In the genomic region with DNA sequence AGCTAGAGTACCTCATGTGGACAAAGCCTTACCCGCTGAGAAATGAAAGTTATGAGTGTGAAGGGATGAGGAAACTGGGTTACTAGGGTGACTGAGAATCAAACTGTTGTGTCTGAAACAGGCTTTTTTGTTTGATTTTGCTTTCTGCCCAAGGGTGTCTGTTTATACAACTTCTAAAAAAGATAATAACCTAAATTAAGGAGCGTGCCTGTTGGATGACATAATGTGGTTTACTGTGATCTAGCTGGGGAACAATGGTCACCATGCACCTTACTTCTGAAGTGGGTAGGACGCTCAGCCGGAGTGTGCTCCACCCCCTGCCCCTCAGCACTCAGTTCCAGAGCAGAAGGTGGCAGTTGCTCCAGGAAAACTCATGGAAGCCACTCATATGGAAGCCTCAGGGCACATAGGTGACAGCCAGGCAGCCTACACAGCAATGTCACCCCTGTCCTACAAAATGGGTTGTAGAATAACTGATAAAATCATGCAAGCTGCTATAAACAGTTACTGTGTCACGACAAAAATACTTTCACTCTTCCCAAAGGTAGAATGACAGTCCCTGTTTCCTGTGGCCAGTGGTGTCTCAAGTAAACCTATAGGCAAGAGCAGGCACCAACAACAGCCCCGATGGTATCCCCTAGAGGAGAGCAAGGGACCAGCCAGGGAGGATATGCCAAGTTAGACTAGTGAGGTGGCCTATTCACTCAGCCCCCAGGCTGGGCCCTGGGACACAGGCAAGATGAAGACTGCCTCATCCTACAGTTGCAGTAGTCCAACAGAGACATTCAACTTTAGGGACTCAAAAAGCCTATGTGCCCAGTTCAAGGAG, we compare ENCODE assay signal across 9 cellular contexts. TPM values are rescaled to one million over a fixed set of nuclear protein-coding genes. Genes with fewer than 3 reads are reported as not detected.
A peak's percentile ranks its signal among the peaks of the same experiment; 100 is the strongest.
DNase-seq lines count a peak whose midpoint lies in the region; ATAC-seq, FAIRE-seq and TF ChIP-seq lines count a peak whose summit lies in the region.
"Had no signal": no experiment of that assay in that cellular context is flagged by ENCODE, and none has a peak within 500 bp of the region (broad histone marks: within the 10 kb centered on the region; RNA-seq: fewer than 3 reads in every experiment).

No MANE protein-coding gene starts in this region.

- ATAC-seq in HG03521 (IDR thresholded peaks at IDR 0.05; ENCODE audit: unreplicated experiment): peak; percentile 50
- peak; percentile 47 for ATAC-seq in stimulated activated naive CD8-positive, alpha-beta T cell treated with anti-CD3 and anti-CD28 coated beads, Interleukin-15, amount 100 ng/mL, for 72 hours

- peak overlapping the region; percentile 49 for H3K27ac Mint-ChIP-seq in activated CD4-positive, alpha-beta T cell treated with anti-CD3 and anti-CD28 coated beads, Interleukin-2, amount 10 ng/mL, durations not matched to agents 24 days and 14 days
- H3K27ac Mint-ChIP-seq in astrocyte (ENCODE audit: unreplicated experiment): peak overlapping the region; percentile 20
- H3K27ac Mint-ChIP-seq in stimulated activated naive CD8-positive, alpha-beta T cell treated with anti-CD3 and anti-CD28 coated beads, Interleukin-15, amount 100 ng/mL, for 72 hours: peak overlapping the region in 1 of 2 donors; percentile 57
- H3K27ac Mint-ChIP-seq in T-helper 2 cell treated with Interferon-gamma antibody and Interleukin-4, amounts not matched to agents 5 μg/mL and 100 μg/mL, for 36 hours: no peak overlapping the region

- no peak overlapping the region for H3K4me2 ChIP-seq in astrocyte (ENCODE audit: low read length)

- H3K79me2 ChIP-seq in astrocyte (ENCODE audit: insufficient read depth, low read length): peaks cover 15% of the 10 kb centered on the region

- H3K9me3 Mint-ChIP-seq in activated CD4-positive, alpha-beta T cell treated with anti-CD3 and anti-CD28 coated beads, Interleukin-2, amount 10 ng/mL, durations not matched to agents 24 days and 14 days: peaks cover 18% of the 10 kb centered on the region
- H3K9me3 Mint-ChIP-seq in astrocyte (ENCODE audit: unreplicated experiment): no peaks in the 10 kb centered on the region
- peaks cover 0 to 4% of the 10 kb centered on the region in 2 donors for H3K9me3 Mint-ChIP-seq in stimulated activated naive CD8-positive, alpha-beta T cell treated with anti-CD3 and anti-CD28 coated beads, Interleukin-15, amount 100 ng/mL, for 72 hours
- H3K9me3 Mint-ChIP-seq in T-helper 2 cell treated with Interferon-gamma antibody and Interleukin-4, amounts not matched to agents 5 μg/mL and 100 μg/mL, for 36 hours: no peaks in the 10 kb centered on the region

- no peak overlapping the region for H3K4me3 Mint-ChIP-seq in activated CD4-positive, alpha-beta T cell treated with anti-CD3 and anti-CD28 coated beads, Interleukin-2, amount 10 ng/mL, durations not matched to agents 24 days and 14 days
- no peak overlapping the region for H3K4me3 Mint-ChIP-seq in astrocyte (ENCODE audit: unreplicated experiment)
- H3K4me3 Mint-ChIP-seq in stimulated activated naive CD8-positive, alpha-beta T cell treated with anti-CD3 and anti-CD28 coated beads, Interleukin-15, amount 100 ng/mL, for 72 hours: no peak overlapping the region
- no peak overlapping the region for H3K4me3 Mint-ChIP-seq in T-helper 2 cell treated with Interferon-gamma antibody and Interleukin-4, amounts not matched to agents 5 μg/mL and 100 μg/mL, for 36 hours

- no peaks in the 10 kb centered on the region for H3K36me3 ChIP-seq in astrocyte (ENCODE audit: insufficient read depth, low read length)

- H4K20me1 ChIP-seq in astrocyte (ENCODE audit: insufficient read depth, low read length): peaks cover 30% of the 10 kb centered on the region

- intact Hi-C loops in activated CD4-positive, alpha-beta T cell treated with anti-CD3 and anti-CD28 coated beads, Interleukin-2, amount 10 ng/mL, durations not matched to agents 24 days and 14 days (cut with micrococcal nuclease): no loop called here

- FAIRE-seq in astrocyte (lab: Jason Lieb, UNC): no peak
- FAIRE-seq: bronchial epithelial cell had no signal

- peaks cover 4% of the 10 kb centered on the region for H3K36me3 Mint-ChIP-seq in activated CD4-positive, alpha-beta T cell treated with anti-CD3 and anti-CD28 coated beads, Interleukin-2, amount 10 ng/mL, durations not matched to agents 24 days and 14 days (ENCODE audit: low read depth)
- H3K36me3 Mint-ChIP-seq in astrocyte (ENCODE audit: low read depth, unreplicated experiment): peaks cover 6% of the 10 kb centered on the region
- H3K36me3 Mint-ChIP-seq in T-helper 2 cell treated with Interferon-gamma antibody and Interleukin-4, amounts not matched to agents 5 μg/mL and 100 μg/mL, for 36 hours (ENCODE audit: low read depth): no peaks in the 10 kb centered on the region

- H3K27ac ChIP-seq in astrocyte (ENCODE audit: low read depth, low read length): no peak overlapping the region

- no peaks in the 10 kb centered on the region for H3K9me3 ChIP-seq in astrocyte (ENCODE audit: insufficient read depth, low read depth, low read length)

- H3K9ac ChIP-seq in astrocyte (ENCODE audit: low read length): no peak overlapping the region

- no peak overlapping the region for H3K4me3 ChIP-seq in astrocyte (ENCODE audit: insufficient read depth, low read depth, low read length)

- DNase-seq in activated CD4-positive, alpha-beta T cell treated with anti-CD3 and anti-CD28 coated beads, Interleukin-2, amount 10 ng/mL, durations not matched to agents 24 days and 14 days: peak; percentile 63
- no peak for DNase-seq in activated CD4-positive, alpha-beta T cell treated with anti-CD3 and anti-CD28 coated beads for 1 hour
- peak; percentile 60 for DNase-seq in astrocyte (ENCODE audit: low read depth)
- DNase-seq in stimulated activated naive CD8-positive, alpha-beta T cell treated with anti-CD3 and anti-CD28 coated beads, Interleukin-15, amount 100 ng/mL, for 72 hours: no peak
- no peak for DNase-seq in NCI-H2227 treated with DMSO at 0.1 percent for 48 hours (lab: John Stamatoyannopoulos, UW)
- no peak for DNase-seq in NCI-H2196 (lab: John Stamatoyannopoulos, UW; ENCODE audit: unreplicated experiment)
- DNase-seq in T-helper 2 cell treated with Interferon-gamma antibody and Interleukin-4, amounts not matched to agents 5 μg/mL and 100 μg/mL, for 36 hours (ENCODE audit: low spot score): no peak

- H3K27me3 Mint-ChIP-seq in activated CD4-positive, alpha-beta T cell treated with anti-CD3 and anti-CD28 coated beads, Interleukin-2, amount 10 ng/mL, durations not matched to agents 24 days and 14 days: no peaks in the 10 kb centered on the region
- no peaks in the 10 kb centered on the region for H3K27me3 Mint-ChIP-seq in astrocyte (ENCODE audit: low read depth, unreplicated experiment)
- no peaks in the 10 kb centered on the region for H3K27me3 Mint-ChIP-seq in stimulated activated naive CD8-positive, alpha-beta T cell treated with anti-CD3 and anti-CD28 coated beads, Interleukin-15, amount 100 ng/mL, for 72 hours
- no peaks in the 10 kb centered on the region for H3K27me3 Mint-ChIP-seq in T-helper 2 cell treated with Interferon-gamma antibody and Interleukin-4, amounts not matched to agents 5 μg/mL and 100 μg/mL, for 36 hours (ENCODE audit: low read depth)

- H2AFZ ChIP-seq in astrocyte (ENCODE audit: low read depth, low read length): no peak overlapping the region

- no peaks in the 10 kb centered on the region for H3K4me1 ChIP-seq in astrocyte (ENCODE audit: insufficient read depth, low read length)

- TF ChIP-seq CTCF in astrocyte (IDR thresholded peaks at IDR 0.05; ENCODE audit: insufficient read depth, low read depth, low read length): no peak

- H3K27me3 ChIP-seq in astrocyte (ENCODE audit: insufficient read depth, low read length): no peaks in the 10 kb centered on the region

- peaks cover 34% of the 10 kb centered on the region for H3K4me1 Mint-ChIP-seq in activated CD4-positive, alpha-beta T cell treated with anti-CD3 and anti-CD28 coated beads, Interleukin-2, amount 10 ng/mL, durations not matched to agents 24 days and 14 days
- H3K4me1 Mint-ChIP-seq in astrocyte (ENCODE audit: low read depth, unreplicated experiment): peaks cover 20% of the 10 kb centered on the region
- peaks cover 31% of the 10 kb centered on the region for H3K4me1 Mint-ChIP-seq in stimulated activated naive CD8-positive, alpha-beta T cell treated with anti-CD3 and anti-CD28 coated beads, Interleukin-15, amount 100 ng/mL, for 72 hours
- peaks cover 30% of the 10 kb centered on the region for H3K4me1 Mint-ChIP-seq in T-helper 2 cell treated with Interferon-gamma antibody and Interleukin-4, amounts not matched to agents 5 μg/mL and 100 μg/mL, for 36 hours (ENCODE audit: low read depth)

RNA-seq across cellular contexts. Expression of gene SIPA1L2, which starts 29.3 kb away (rescaled TPM):
- total RNA-seq in activated CD4-positive, alpha-beta T cell treated with anti-CD3 and anti-CD28 coated beads, Interleukin-2, amount 10 ng/mL, durations not matched to agents 24 days and 14 days: 3.1 and 4.1 TPM in 2 replicates
- 12.2 and 14.9 TPM in 2 replicates for total RNA-seq in astrocyte

Comparison
In these comparisons a context has a peak if more than half of its experiments do, and no peak if none do; other contexts are left out.
1. DNase-seq: peak in activated CD4-positive, alpha-beta T cell treated with anti-CD3 and anti-CD28 coated beads, Interleukin-2, amount 10 ng/mL, durations not matched to agents 24 days and 14 days (single experiment) and astrocyte (single experiment); none in activated CD4-positive, alpha-beta T cell treated with anti-CD3 and anti-CD28 coated beads for 1 hour (single experiment), stimulated activated naive CD8-positive, alpha-beta T cell treated with anti-CD3 and anti-CD28 coated beads, Interleukin-15, amount 100 ng/mL, for 72 hours (0 of 2), NCI-H2227 treated with DMSO at 0.1 percent for 48 hours (single experiment), NCI-H2196 (single experiment) and T-helper 2 cell treated with Interferon-gamma antibody and Interleukin-4, amounts not matched to agents 5 μg/mL and 100 μg/mL, for 36 hours (single experiment).